In genomic region chr5:2704806-2705645, GRCh38 we compare ENCODE assay signal across 1 cellular context.
TF ChIP-seq lines count a peak whose summit lies in the region.

No MANE protein-coding gene starts in this region.

TF ChIP-seq in H1, 55 proteins besides CTCF, POLR2A, EP300 and RAD21:
- TF ChIP-seq SP2 (IDR thresholded peaks at IDR 0.05; ENCODE audit: low read length) (no peak), GABPA (IDR thresholded peaks at IDR 0.05; ENCODE audit: borderline replicate concordance, insufficient read depth, low read length) (no peak), CEBPB (IDR thresholded peaks at IDR 0.05; ENCODE audit: low read depth, low read length) (no peak), SP4 (IDR thresholded peaks at IDR 0.05; ENCODE audit: low read length) (no peak), SAP30 (IDR thresholded peaks at IDR 0.05; ENCODE audit: insufficient read depth, insufficient replicate concordance, low read length) (no peak), POU5F1 (IDR thresholded peaks at IDR 0.05; ENCODE audit: low read depth, low read length) (no peak), HDAC6 (IDR thresholded peaks at IDR 0.05; ENCODE audit: low read depth, low read length) (no peak), EGR1 (IDR thresholded peaks at IDR 0.05; ENCODE audit: borderline replicate concordance, low read depth, low read length) (no peak), ASH2L (IDR thresholded peaks at IDR 0.05; ENCODE audit: low read length) (no peak), SIX5 (IDR thresholded peaks at IDR 0.05; ENCODE audit: low read depth, low read length) (no peak), SIRT6 (IDR thresholded peaks at IDR 0.05; ENCODE audit: low read length) (no peak), EZH2 (IDR thresholded peaks at IDR 0.05; ENCODE audit: low read depth, low read length, severe bottlenecking) (no peak), CTBP2 (IDR thresholded peaks at IDR 0.05; ENCODE audit: borderline replicate concordance, insufficient read depth, insufficient read length, low read length) (no peak), CBX8 (IDR thresholded peaks at IDR 0.05; ENCODE audit: borderline replicate concordance, low read depth, low read length) (no peak), TEAD4 (IDR thresholded peaks at IDR 0.05; ENCODE audit: low read depth, low read length) (no peak), TAF7 (optimal IDR thresholded peaks at IDR 0.05; ENCODE audit: borderline replicate concordance, low read depth, low read length) (no peak), CBX5 (IDR thresholded peaks at IDR 0.05; ENCODE audit: low read depth, low read length) (no peak), MAFK (IDR thresholded peaks at IDR 0.05; ENCODE audit: low read depth, low read length) (no peak)
